ENCODE assay signal across 27 cellular contexts in the genomic region with DNA sequence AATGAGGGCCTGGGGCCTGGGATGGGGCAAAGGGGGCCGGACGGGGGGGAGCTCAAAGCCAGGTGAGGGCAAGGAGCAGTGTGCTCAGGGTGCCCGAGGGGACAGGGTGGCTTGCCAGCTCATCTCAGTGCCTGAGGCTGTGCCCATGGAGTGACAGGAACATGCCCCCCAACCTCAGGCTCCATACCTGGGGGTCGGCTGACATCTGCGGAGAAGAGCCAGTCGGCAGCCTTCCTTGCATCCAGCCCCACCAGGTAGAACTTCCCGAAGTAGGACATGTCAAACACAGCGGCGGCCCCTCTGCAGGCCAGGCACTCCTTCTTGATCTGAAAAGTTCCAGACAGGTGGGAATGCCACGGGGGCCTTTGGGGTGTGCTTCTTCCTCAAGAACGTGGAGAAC. TPM values are rescaled to one million over a fixed set of nuclear protein-coding genes. Genes with fewer than 3 reads are reported as not detected.
"Had no signal": no experiment of that assay in that cellular context is flagged by ENCODE, and none has a peak within 500 bp of the region (broad histone marks: within the 10 kb centered on the region; RNA-seq: fewer than 3 reads in every experiment).

No MANE protein-coding gene starts in this region.

- H3K36me3 Mint-ChIP-seq: activated CD8-positive, alpha-beta memory T cell treated with anti-CD3 and anti-CD28 coated beads, Interleukin-2, amount 10 ng/mL, durations not matched to agents 7 days and 5 days; WTC11 had no signal

- H3K9me3 ChIP-seq: Peyer's patch had no signal

- ATAC-seq: activated CD8-positive, alpha-beta memory T cell treated with anti-CD3 and anti-CD28 coated beads, Interleukin-2, amount 10 ng/mL, durations not matched to agents 7 days and 5 days; activated naive CD4-positive, alpha-beta T cell treated with anti-CD3 and anti-CD28 coated beads, Interleukin-2, amount 50 U/mL, for 72 hours; activated T-cell treated with anti-CD3 and anti-CD28 coated beads, Interleukin-2, amount 50 U/mL, for 4 hours; K562; WTC11 had no signal

- H3K9me3 Mint-ChIP-seq: activated T-cell treated with anti-CD3 and anti-CD28 coated beads, Interleukin-2, amount 50 U/mL, for 4 hours; T-helper 1 cell treated with Interleukin-12 subunit alpha and Interleukin-12 subunit beta and Interleukin-4 antibody, amounts not matched to agents 30 μg/mL and 1 μg/mL, for 36 hours had no signal

- H3K36me3 ChIP-seq: brain microvascular endothelial cell, cardiac muscle cell, Peyer's patch had no signal

- DNase-seq: activated CD4-positive, alpha-beta T cell treated with anti-CD3 and anti-CD28 coated beads for 48 hours; activated CD4-positive, alpha-beta T cell treated with anti-CD3 and anti-CD28 coated beads, Interleukin-2, amount 50 U/mL, for 4 hours; activated CD4-positive, CD25-positive, alpha-beta regulatory T cell treated with anti-CD3 and anti-CD28 coated beads, Interleukin-2, amount 50 U/mL, for 72 hours; activated CD8-positive, alpha-beta memory T cell treated with anti-CD3 and anti-CD28 coated beads, Interleukin-2, amount 10 ng/mL, durations not matched to agents 7 days and 5 days; activated effector memory CD4-positive, alpha-beta T cell treated with anti-CD3 and anti-CD28 coated beads, Interleukin-2, amount 50 U/mL, for 16 hours; activated naive CD4-positive, alpha-beta T cell treated with Interleukin-2 at 50 U/mL for 16 hours; activated T-cell treated with anti-CD3 and anti-CD28 coated beads, Interleukin-2, amount 50 U/mL, for 4 hours; brain microvascular endothelial cell; Karpas-422; NCI-H1105 treated with DMSO at 0.1 percent for 48 hours; NCI-H146; NCI-H187 treated with DMSO at 0.1 percent for 48 hours; NCI-H2081 treated with DMSO at 0.1 percent for 48 hours; NCI-H226; NCI-H510A; NCI-H526 treated with DMSO at 0.1 percent for 48 hours; NCI-H82; NK-92 treated with Interleukin-12 subunit alpha and Interleukin-12 subunit beta, amount 100 ng/mL, for 24 hours; Peyer's patch; SHP77 treated with DMSO at 0.1 percent for 48 hours had no signal

- H3K4me1 Mint-ChIP-seq: WTC11 had no signal

- H3K27ac Mint-ChIP-seq: activated CD8-positive, alpha-beta memory T cell treated with anti-CD3 and anti-CD28 coated beads, Interleukin-2, amount 10 ng/mL, durations not matched to agents 7 days and 5 days; T-helper 1 cell treated with Interleukin-12 subunit alpha and Interleukin-12 subunit beta and Interleukin-4 antibody, amounts not matched to agents 30 μg/mL and 1 μg/mL, for 36 hours; WTC11 had no signal

- H3K27me3 ChIP-seq: brain microvascular endothelial cell, cardiac muscle cell, Peyer's patch had no signal

- H3K27ac ChIP-seq: brain microvascular endothelial cell, cardiac muscle cell, Peyer's patch, RWPE1 had no signal

- H3K4me3 Mint-ChIP-seq: activated CD8-positive, alpha-beta memory T cell treated with anti-CD3 and anti-CD28 coated beads, Interleukin-2, amount 10 ng/mL, durations not matched to agents 7 days and 5 days; activated T-cell treated with anti-CD3 and anti-CD28 coated beads, Interleukin-2, amount 50 U/mL, for 4 hours; T-helper 1 cell treated with Interleukin-12 subunit alpha and Interleukin-12 subunit beta and Interleukin-4 antibody, amounts not matched to agents 30 μg/mL and 1 μg/mL, for 36 hours; WTC11 had no signal

- H3K4me3 ChIP-seq: cardiac muscle cell, K562, Peyer's patch had no signal

RNA-seq across cellular contexts. Expression of gene SARDH, which starts 42.1 kb away (rescaled TPM):
- total RNA-seq: K562 had no signal

RNA-seq across cellular contexts. Expression of gene DBH, which starts 59.9 kb away (rescaled TPM):
- total RNA-seq: activated CD8-positive, alpha-beta memory T cell treated with anti-CD3 and anti-CD28 coated beads, Interleukin-2, amount 10 ng/mL, durations not matched to agents 7 days and 5 days; activated naive CD4-positive, alpha-beta T cell treated with anti-CD3 and anti-CD28 coated beads, Interleukin-2, amount 50 U/mL, for 72 hours; activated T-cell treated with anti-CD3 and anti-CD28 coated beads, Interleukin-2, amount 50 U/mL, for 4 hours; cardiac muscle cell; K562; Peyer's patch; SK-MEL-5 had no signal
